In genomic region chr5:14148890-14149671, GRCh38 we compare ENCODE assay signal across 1 cellular context.
TF ChIP-seq lines count a peak whose summit lies in the region.

No MANE protein-coding gene starts in this region.

TF ChIP-seq in HepG2, 621 proteins besides CTCF, POLR2A, EP300 and RAD21 (continued from another document and continues in another):
- TF ChIP-seq ZHX2 (IDR thresholded peaks at IDR 0.05; ENCODE audit: low read depth) (no peak), ZHX2 (CRISPR knock-in tag; IDR thresholded peaks at IDR 0.05; ENCODE audit: borderline replicate concordance) (no peak), ZNF441 (CRISPR knock-in tag; IDR thresholded peaks at IDR 0.05; ENCODE audit: borderline replicate concordance) (no peak), SIN3A (IDR thresholded peaks at IDR 0.05; ENCODE audit: borderline replicate concordance, low read depth, low read length) (peak; percentile 42; the same call in 1 of the 2 replicates), ZNF275 (CRISPR knock-in tag; IDR thresholded peaks at IDR 0.05; ENCODE audit: borderline replicate concordance) (no peak; the same call in 1 of the 2 replicates), ESRRA (CRISPR knock-in tag; IDR thresholded peaks at IDR 0.05; ENCODE audit: low read depth) (peak; percentile 37; the same call in 1 of the 2 replicates), ZSCAN21 (CRISPR knock-in tag; IDR thresholded peaks at IDR 0.05; ENCODE audit: borderline replicate concordance) (peak; percentile 54; the same call in 1 of the 2 replicates), ZNF276 (CRISPR knock-in tag; IDR thresholded peaks at IDR 0.05; ENCODE audit: low read depth) (peak; percentile 69; the same call in 1 of the 2 replicates), CEBPB (IDR thresholded peaks at IDR 0.05; ENCODE audit: borderline replicate concordance, low read depth, low read length) (no peak), PAX8 (CRISPR knock-in tag; IDR thresholded peaks at IDR 0.05; ENCODE audit: borderline replicate concordance) (no peak), PCBP1 (IDR thresholded peaks at IDR 0.05; ENCODE audit: borderline replicate concordance, low read depth, low read length) (no peak), ETS1 (CRISPR knock-in tag; IDR thresholded peaks at IDR 0.05) (no peak), ZNF121 (CRISPR knock-in tag; IDR thresholded peaks at IDR 0.05) (peak; percentile 88), POLR2G (IDR thresholded peaks at IDR 0.05; ENCODE audit: low read depth, low read length) (peak; percentile 39; the same call in 1 of the 2 replicates), FOXA3 (CRISPR knock-in tag; IDR thresholded peaks at IDR 0.05) (peak; percentile 11), POLR2AphosphoS5 (IDR thresholded peaks at IDR 0.05; ENCODE audit: low read depth, low read length) (no peak), ZFP91 (CRISPR knock-in tag; IDR thresholded peaks at IDR 0.05; ENCODE audit: borderline replicate concordance) (peak; percentile 59; the same call in 1 of the 2 replicates), FOXP1 (IDR thresholded peaks at IDR 0.05) (no peak), FOXP1 (CRISPR knock-in tag; IDR thresholded peaks at IDR 0.05) (0 out of 2 replicates have a peak, but pooled peaks have one; percentile 5), SRY (CRISPR knock-in tag; IDR thresholded peaks at IDR 0.05) (no peak; the same call in 1 of the 2 replicates), PRDM10 (CRISPR knock-in tag; IDR thresholded peaks at IDR 0.05; ENCODE audit: low read depth) (0 out of 2 replicates have a peak, but pooled peaks have one; percentile 8), TRAFD1 (CRISPR knock-in tag; IDR thresholded peaks at IDR 0.05; ENCODE audit: borderline replicate concordance) (no peak), SPEN (CRISPR knock-in tag; IDR thresholded peaks at IDR 0.05; ENCODE audit: low read depth) (0 out of 2 replicates have a peak, but pooled peaks have one; percentile 12), ISL2 (CRISPR knock-in tag; IDR thresholded peaks at IDR 0.05) (peak; percentile 15; the same call in 1 of the 2 replicates), MAZ (IDR thresholded peaks at IDR 0.05; ENCODE audit: borderline replicate concordance, low read depth, low read length) (no peak), MAZ (CRISPR knock-in tag; IDR thresholded peaks at IDR 0.05; ENCODE audit: low read depth) (0 out of 2 replicates have a peak, but pooled peaks have one; percentile 22)
